15 cellular contexts compared by ENCODE assay signal in genomic region chr3:49617390-49618013, GRCh38. TPM values are rescaled to one million over a fixed set of nuclear protein-coding genes. Genes with fewer than 3 reads are reported as not detected.
DNase-seq lines count a peak whose midpoint lies in the region; ATAC-seq, FAIRE-seq and TF ChIP-seq lines count a peak whose summit lies in the region.
"Had no signal": no experiment of that assay in that cellular context is flagged by ENCODE, and none has a peak within 500 bp of the region (broad histone marks: within the 10 kb centered on the region; RNA-seq: fewer than 3 reads in every experiment).

No MANE protein-coding gene starts in this region.

- H2BK120ac ChIP-seq in H9 (ENCODE audit: low read depth, low read length, poor library complexity, severe bottlenecking): no peak overlapping the region

- no peaks in the 10 kb centered on the region for H3K9me3 ChIP-seq in H9 (ENCODE audit: control insufficient read depth, low read depth, low read length)

- H3T11ph ChIP-seq in H9 (ENCODE audit: low read length): no peak overlapping the region

- peaks cover 2 to 3% of the 10 kb centered on the region in 2 experiments; a peak in 3 of 5 replicates for H3K9me3 Mint-ChIP-seq in H9
- H3K9me3 Mint-ChIP-seq in chondrocyte (ENCODE audit: low read depth): peaks cover 2% of the 10 kb centered on the region

- DNase-seq in H9 (peak; percentile 12), chondrocyte (ENCODE audit: low spot score) (no peak), mesenteric fat pad (ENCODE audit: low spot score) (peak; percentile 78), posterior vena cava (ENCODE audit: low spot score) (peak; percentile 26), NCI-H1436 treated with DMSO at 0.1 percent for 48 hours (lab: John Stamatoyannopoulos, UW) (no peak), frontal cortex (ENCODE audit: low spot score in 2 of 2) (no peak)
- DNase-seq: ACHN; CD4-positive, CD25-positive, alpha-beta regulatory T cell; DMS53; GF-D8 had no signal

- no CpG with 5 or more reads among the region's 7 CpGs for WGBS in H9 (ENCODE audit: extremely low coverage, insufficient read length, low lambda C conversion rate)

- no peaks in the 10 kb centered on the region for H3K79me2 ChIP-seq in H9 (ENCODE audit: insufficient read depth, low read length)

- no peak for ATAC-seq in HG02970 (IDR thresholded peaks at IDR 0.05; ENCODE audit: low FRiP score, unreplicated experiment)
- no peak for ATAC-seq in HG03457 (IDR thresholded peaks at IDR 0.05; ENCODE audit: unreplicated experiment)
- ATAC-seq: HCT116 had no signal

- peaks cover 0 to 1% (median under 1%) of the 10 kb centered on the region in 3 experiments; a peak in 3 of 7 replicates for H3K36me3 Mint-ChIP-seq in H9 (ENCODE audit: insufficient read depth in 1 of 3, low read depth in 3 of 3)
- no peaks in the 10 kb centered on the region for H3K36me3 Mint-ChIP-seq in chondrocyte (ENCODE audit: low read depth)
- H3K36me3 Mint-ChIP-seq: CD4-positive, CD25-positive, alpha-beta regulatory T cell had no signal

- intact Hi-C loops in posterior vena cava (cut with DNase I): no loop called here

- no peaks in the 10 kb centered on the region; the same call in 1 of the 2 replicates for H3K4me1 ChIP-seq in H9 (ENCODE audit: insufficient read depth, low read length)
- H3K4me1 ChIP-seq: BLaER1 treated with 17β-estradiol and CSF1 and Interleukin-3, amounts not matched to agents 10 nM and 100 nM had no signal

- no peak overlapping the region for H2AFZ ChIP-seq in H9 (ENCODE audit: low read length)

- no peak overlapping the region for H2BK15ac ChIP-seq in H9 (ENCODE audit: low read depth, low read length)

- H3K79me1 ChIP-seq in H9 (ENCODE audit: insufficient read depth, low read depth, low read length, poor library complexity, severe bottlenecking): no peaks in the 10 kb centered on the region

- H2BK20ac ChIP-seq in H9 (ENCODE audit: low read depth, low read length, poor library complexity, severe bottlenecking): no peak overlapping the region

- H4K91ac ChIP-seq in H9 (ENCODE audit: insufficient read length, low read depth, low read length): no peak overlapping the region

- no peak overlapping the region; the same call in 1 of the 2 replicates for H3K14ac ChIP-seq in H9 (ENCODE audit: insufficient read depth, low read length)

- H3K56ac ChIP-seq in H9 (ENCODE audit: insufficient read length, low read depth, low read length): no peak overlapping the region

- no peaks in the 10 kb centered on the region for H3K27me3 ChIP-seq in H9 (ENCODE audit: insufficient read depth, low read length)
- H3K27me3 ChIP-seq: BLaER1 treated with 17β-estradiol and CSF1 and Interleukin-3, amounts not matched to agents 10 nM and 100 nM had no signal

- no peak overlapping the region for H3K27ac ChIP-seq in H9 (ENCODE audit: insufficient read length, low read depth, low read length)
- H3K27ac ChIP-seq: BLaER1 treated with 17β-estradiol and CSF1 and Interleukin-3, amounts not matched to agents 10 nM and 100 nM had no signal

- TF ChIP-seq CTCF in H9 (conservative IDR thresholded peaks at IDR 0.05) (no peak), chondrocyte (IDR thresholded peaks at IDR 0.05) (no peak)

- no peak overlapping the region for H2BK12ac ChIP-seq in H9 (ENCODE audit: insufficient read length, low read depth, low read length)

- no peak overlapping the region for H3K23ac ChIP-seq in H9 (ENCODE audit: insufficient read length, low read depth, low read length)

- no peaks in the 10 kb centered on the region for H3K23me2 ChIP-seq in H9 (ENCODE audit: insufficient read length, low read depth, low read length, poor library complexity, severe bottlenecking)

- no peak overlapping the region for H2BK5ac ChIP-seq in H9 (ENCODE audit: insufficient read length, low read length)

- H3K9ac ChIP-seq in H9 (ENCODE audit: extremely low read depth, insufficient read length, low read length): no peak overlapping the region
- H3K9ac ChIP-seq: BLaER1 treated with 17β-estradiol and CSF1 and Interleukin-3, amounts not matched to agents 10 nM and 100 nM had no signal

- no peak overlapping the region for H3K4me2 ChIP-seq in H9 (ENCODE audit: insufficient read depth, insufficient read length, low read length)
- H3K4me2 ChIP-seq: BLaER1 treated with 17β-estradiol and CSF1 and Interleukin-3, amounts not matched to agents 10 nM and 100 nM had no signal

- H4K8ac ChIP-seq in H9 (replicated peaks; ENCODE audit: insufficient read length, low read depth, low read length): no peak overlapping the region

- H3K4me1 Mint-ChIP-seq in H9: peaks cover 13 to 16% of the 10 kb centered on the region in 2 experiments
- peaks cover 17% of the 10 kb centered on the region for H3K4me1 Mint-ChIP-seq in chondrocyte (ENCODE audit: low read depth)
- H3K4me1 Mint-ChIP-seq: CD4-positive, CD25-positive, alpha-beta regulatory T cell had no signal

- no peak overlapping the region for H3K4ac ChIP-seq in H9 (ENCODE audit: low read depth, low read length)

- H3K4me3 Mint-ChIP-seq in H9 (no peak overlapping the region), chondrocyte (ENCODE audit: unreplicated experiment) (no peak overlapping the region)
- H3K4me3 Mint-ChIP-seq: CD4-positive, CD25-positive, alpha-beta regulatory T cell had no signal

- no peak overlapping the region for H4K5ac ChIP-seq in H9 (ENCODE audit: insufficient read length, low read depth, low read length)

- no peaks in the 10 kb centered on the region for H4K20me1 ChIP-seq in H9 (ENCODE audit: control insufficient read depth, insufficient read depth, insufficient read length)
- H4K20me1 ChIP-seq: BLaER1 treated with 17β-estradiol and CSF1 and Interleukin-3, amounts not matched to agents 10 nM and 100 nM had no signal

- no peak overlapping the region for H3K18ac ChIP-seq in H9 (ENCODE audit: insufficient read length, low read depth, low read length)

- no peaks in the 10 kb centered on the region; the same call in 1 of the 2 replicates for H3K27me3 Mint-ChIP-seq in H9 (ENCODE audit: low read depth)
- peaks cover 13% of the 10 kb centered on the region for H3K27me3 Mint-ChIP-seq in chondrocyte (ENCODE audit: low read depth)

- H2AK5ac ChIP-seq in H9 (ENCODE audit: insufficient read length, low read length): no peak overlapping the region

- FAIRE-seq in frontal cortex (lab: Jason Lieb, UNC): no peak
- FAIRE-seq: GM19239 had no signal

- H3K27ac Mint-ChIP-seq in H9 (no peak overlapping the region), chondrocyte (ENCODE audit: unreplicated experiment) (peak overlapping the region; percentile 67)
- H3K27ac Mint-ChIP-seq: CD4-positive, CD25-positive, alpha-beta regulatory T cell had no signal

RNA-seq across cellular contexts. Expression of gene APEH, which starts 56.6 kb away (rescaled TPM):
- total RNA-seq in H9 (2021) (215 and 220 TPM in 2 replicates), chondrocyte (64.5 to 72.0 TPM (median 69.8 TPM) in 3 replicates), mesenteric fat pad (51.1 TPM), posterior vena cava (10 to 100 TPM; 51.8 to 52.5 TPM), frontal cortex (66.0 TPM)

Comparison
In these comparisons a context has a peak if more than half of its experiments do, and no peak if none do; other contexts are left out.
1. DNase-seq: peak in H9 (single experiment), mesenteric fat pad (single experiment) and posterior vena cava (single experiment); none in chondrocyte (single experiment), NCI-H1436 treated with DMSO at 0.1 percent for 48 hours (single experiment) and frontal cortex (0 of 2).